In genomic region chr3:160010578-160010977, GRCh38 we compare ENCODE assay signal across 1 cellular context.
A peak's percentile ranks its signal among the peaks of the same experiment; 100 is the strongest.
TF ChIP-seq lines count a peak whose summit lies in the region.

No MANE protein-coding gene starts in this region.

TF ChIP-seq in GM12878, 131 proteins besides CTCF, POLR2A, EP300 and RAD21 (continued from another document and continues in another):
- TF ChIP-seq PKNOX1 (IDR thresholded peaks at IDR 0.05): no peak
- TF ChIP-seq SMAD5 (IDR thresholded peaks at IDR 0.05; ENCODE audit: low read depth): no peak
- TF ChIP-seq CREB1 (IDR thresholded peaks at IDR 0.05; ENCODE audit: low read depth): no peak
- no peak for TF ChIP-seq RCOR1 (conservative IDR thresholded peaks at IDR 0.05; ENCODE audit: low read depth, low read length)
- peak; percentile 53; the same call in 1 of the 2 replicates for TF ChIP-seq TCF12 (IDR thresholded peaks at IDR 0.05; ENCODE audit: low read depth, low read length)
- no peak for TF ChIP-seq ZBTB11 (CRISPR knock-in tag; IDR thresholded peaks at IDR 0.05)
- no peak for TF ChIP-seq NFIC (IDR thresholded peaks at IDR 0.05; ENCODE audit: low read depth, low read length)
- no peak for TF ChIP-seq SRF (IDR thresholded peaks at IDR 0.05; ENCODE audit: low read depth in 2 of 2, low read length in 2 of 2)
- TF ChIP-seq BCLAF1 (IDR thresholded peaks at IDR 0.05): no peak
- TF ChIP-seq CREM (IDR thresholded peaks at IDR 0.05; ENCODE audit: low read depth): peak; percentile 39; the same call in 1 of the 2 replicates
- TF ChIP-seq REST (IDR thresholded peaks at IDR 0.05; ENCODE audit: low read depth, low read length): no peak
- no peak for TF ChIP-seq USF1 (IDR thresholded peaks at IDR 0.05; ENCODE audit: borderline replicate concordance, extremely low read length, insufficient read depth, low read depth, low read length)
- TF ChIP-seq KLF5 (IDR thresholded peaks at IDR 0.05; ENCODE audit: partially characterized antibody): no peak
- no peak for TF ChIP-seq E2F4 (IDR thresholded peaks at IDR 0.05; ENCODE audit: low read depth, low read length)
- TF ChIP-seq IKZF2 (IDR thresholded peaks at IDR 0.05): peak; percentile 54 to 55; a peak in 3 of 4 replicates
- no peak for TF ChIP-seq NRF1 (conservative IDR thresholded peaks at IDR 0.05; ENCODE audit: low read depth, low read length)
- no peak for TF ChIP-seq HDAC6 (IDR thresholded peaks at IDR 0.05; ENCODE audit: unreplicated experiment)
- TF ChIP-seq EGR1 (IDR thresholded peaks at IDR 0.05; ENCODE audit: borderline replicate concordance in 1 of 2, low read depth in 2 of 2, low read length in 2 of 2): no peak
- no peak for TF ChIP-seq YBX1 (IDR thresholded peaks at IDR 0.05)
- TF ChIP-seq RFX5 (IDR thresholded peaks at IDR 0.05; ENCODE audit: low read depth, low read length): no peak
- TF ChIP-seq SKIL (IDR thresholded peaks at IDR 0.05; ENCODE audit: low read depth, poor library complexity, severe bottlenecking): no peak
- TF ChIP-seq SMARCA5 (IDR thresholded peaks at IDR 0.05): no peak
- TF ChIP-seq YY1 (IDR thresholded peaks at IDR 0.05; ENCODE audit: low read depth, low read length): peak; percentile 51; the same call in 1 of the 2 replicates
- no peak for TF ChIP-seq RBBP5 (conservative IDR thresholded peaks at IDR 0.05)
- no peak for TF ChIP-seq BCL3 (IDR thresholded peaks at IDR 0.05; ENCODE audit: borderline replicate concordance, insufficient read depth, low read depth, low read length, poor library complexity, severe bottlenecking)
- peak; percentile 22; the same call in 1 of the 2 replicates for TF ChIP-seq FOXM1 (IDR thresholded peaks at IDR 0.05; ENCODE audit: low read depth, low read length)
- TF ChIP-seq FOXK2 (IDR thresholded peaks at IDR 0.05): no peak
- peak; percentile 73 for TF ChIP-seq EED (IDR thresholded peaks at IDR 0.05; ENCODE audit: low read depth)
- TF ChIP-seq IKZF1 (conservative IDR thresholded peaks at IDR 0.05): peak; percentile 60
- no peak for TF ChIP-seq MYC (IDR thresholded peaks at IDR 0.05; ENCODE audit: insufficient read depth, insufficient read length, insufficient replicate concordance, low read length, severe bottlenecking)
- no peak for TF ChIP-seq CBX3 (IDR thresholded peaks at IDR 0.05; ENCODE audit: borderline replicate concordance, low read depth)
- TF ChIP-seq POLR2AphosphoS5 (IDR thresholded peaks at IDR 0.05; ENCODE audit: low read length): no peak
- TF ChIP-seq NKRF (conservative IDR thresholded peaks at IDR 0.05): no peak
- no peak; the same call in 1 of the 2 replicates for TF ChIP-seq DPF2 (IDR thresholded peaks at IDR 0.05)
- TF ChIP-seq PAX8 (IDR thresholded peaks at IDR 0.05): no peak
- no peak for TF ChIP-seq STAT1 (conservative IDR thresholded peaks at IDR 0.05)
- peak; percentile 47; the same call in 1 of the 2 replicates for TF ChIP-seq ATF2 (IDR thresholded peaks at IDR 0.05; ENCODE audit: low read length)
- TF ChIP-seq MXI1 (IDR thresholded peaks at IDR 0.05; ENCODE audit: low read depth, low read length): no peak
- peak; percentile 96 for TF ChIP-seq POU2F2 (IDR thresholded peaks at IDR 0.05; ENCODE audit: borderline replicate concordance, low read depth, low read length)
